9 cellular contexts compared by ENCODE assay signal in genomic region chr2:39107156-39107555, GRCh38. TPM values are rescaled to one million over a fixed set of nuclear protein-coding genes. Genes with fewer than 3 reads are reported as not detected.
DNase-seq lines count a peak whose midpoint lies in the region; ATAC-seq and TF ChIP-seq lines count a peak whose summit lies in the region.
"Had no signal": no experiment of that assay in that cellular context is flagged by ENCODE, and none has a peak within 500 bp of the region (broad histone marks: within the 10 kb centered on the region; RNA-seq: fewer than 3 reads in every experiment).

No MANE protein-coding gene starts in this region.

- H3K9me3 ChIP-seq in CD4-positive, alpha-beta T cell (ENCODE audit: control insufficient read depth, low read length): no peaks in the 10 kb centered on the region
- H3K9me3 ChIP-seq in HAP-1 (peaks cover 3% of the 10 kb centered on the region; the same call in 1 of the 2 replicates), upper lobe of right lung (no peaks in the 10 kb centered on the region)
- H3K9me3 ChIP-seq: SJSA1 had no signal

- no peak overlapping the region for H3K27ac ChIP-seq in CD4-positive, alpha-beta T cell (ENCODE audit: low read depth, low read length)
- H3K27ac ChIP-seq in upper lobe of right lung: no peak overlapping the region
- H3K27ac ChIP-seq: SJSA1 had no signal

- H3K27me3 Mint-ChIP-seq in CD4-positive, alpha-beta T cell: no peaks in the 10 kb centered on the region
- H3K27me3 Mint-ChIP-seq in activated B cell treated with CpG ODN at 0.5 μM for 24 hours (no peaks in the 10 kb centered on the region), mesothelial cell of epicardium (ENCODE audit: low read depth) (no peaks in the 10 kb centered on the region)

- no peak overlapping the region for H3K4me3 Mint-ChIP-seq in CD4-positive, alpha-beta T cell
- no peak overlapping the region for H3K4me3 Mint-ChIP-seq in activated B cell treated with CpG ODN at 0.5 μM for 24 hours
- H3K4me3 Mint-ChIP-seq in mesothelial cell of epicardium: no peak overlapping the region

- DNase-seq in CD4-positive, alpha-beta T cell: no peak
- DNase-seq in HAP-1 (ENCODE audit: low spot score in 2 of 2): peak; percentile 42 to 52
- DNase-seq in activated B cell treated with CpG ODN at 0.5 μM for 24 hours: no peak
- DNase-seq in mesothelial cell of epicardium (ENCODE audit: low spot score in 2 of 2, unreplicated experiment in 2 of 2): no peak
- DNase-seq in KG1 (lab: John Stamatoyannopoulos, UW): no peak
- DNase-seq in activated CD4-positive, CD25-positive, alpha-beta regulatory T cell (lab: John Stamatoyannopoulos, UW): no peak
- no peak for DNase-seq in upper lobe of right lung

- H3K27me3 ChIP-seq in CD4-positive, alpha-beta T cell (ENCODE audit: control insufficient read depth, insufficient read depth, low read length): no peaks in the 10 kb centered on the region
- H3K27me3 ChIP-seq in HAP-1 (ENCODE audit: low read depth) (no peaks in the 10 kb centered on the region), upper lobe of right lung (no peaks in the 10 kb centered on the region)
- H3K27me3 ChIP-seq: SJSA1 had no signal

- no peak for ATAC-seq in CD4-positive, alpha-beta T cell (ENCODE audit: poor library complexity)
- ATAC-seq in activated B cell treated with CpG ODN at 0.5 μM for 24 hours (ENCODE audit: low read depth) (no peak), upper lobe of right lung (no peak), GM21737 (IDR thresholded peaks at IDR 0.05; ENCODE audit: unreplicated experiment) (no peak)

- no peaks in the 10 kb centered on the region for H3K9me3 Mint-ChIP-seq in CD4-positive, alpha-beta T cell
- no peaks in the 10 kb centered on the region for H3K9me3 Mint-ChIP-seq in activated B cell treated with CpG ODN at 0.5 μM for 24 hours
- peaks cover 6% of the 10 kb centered on the region for H3K9me3 Mint-ChIP-seq in mesothelial cell of epicardium

- intact Hi-C loops in CD4-positive, alpha-beta T cell (cut with DNase I, micrococcal nuclease): no loop called here
- intact Hi-C loops in activated B cell treated with CpG ODN at 0.5 μM for 24 hours (cut with micrococcal nuclease): no loop called here
- intact Hi-C loops in upper lobe of right lung (cut with DNase I): no loop called here

- H3K36me3 ChIP-seq in HAP-1 (replicated peaks): no peaks in the 10 kb centered on the region
- H3K36me3 ChIP-seq in upper lobe of right lung: peaks cover 2% of the 10 kb centered on the region
- H3K36me3 ChIP-seq: SJSA1 had no signal

- peaks cover 10% of the 10 kb centered on the region for H3K4me1 ChIP-seq in HAP-1
- peaks cover 7% of the 10 kb centered on the region for H3K4me1 ChIP-seq in upper lobe of right lung
- H3K4me1 ChIP-seq: SJSA1 had no signal

- POLR2A ChIA-PET in CD4-positive, alpha-beta T cell (lab: Charles Lee): interaction anchor here (1.0 to 1.5 kb wide), 3 partner anchors 14 to 121 kb away, joined by 3 to 5 read pairs (median 3); partner anchors contain the start of gene SOS1
- POLR2A ChIA-PET in activated B cell treated with CpG ODN at 0.5 μM for 24 hours (lab: Charles Lee): no interaction called here

- TF ChIP-seq CTCF in CD4-positive, alpha-beta T cell (IDR thresholded peaks at IDR 0.05): no peak
- no peak for TF ChIP-seq CTCF in activated B cell treated with CpG ODN at 0.5 μM for 24 hours (IDR thresholded peaks at IDR 0.05)
- TF ChIP-seq CTCF in mesothelial cell of epicardium (IDR thresholded peaks at IDR 0.05; ENCODE audit: unreplicated experiment): no peak
- TF ChIP-seq CTCF in upper lobe of right lung (IDR thresholded peaks at IDR 0.05): no peak

- peaks cover 26% of the 10 kb centered on the region for H3K36me3 Mint-ChIP-seq in CD4-positive, alpha-beta T cell (ENCODE audit: low read depth)
- peaks cover 21% of the 10 kb centered on the region for H3K36me3 Mint-ChIP-seq in activated B cell treated with CpG ODN at 0.5 μM for 24 hours (ENCODE audit: low read depth)
- peaks cover 13% of the 10 kb centered on the region for H3K36me3 Mint-ChIP-seq in mesothelial cell of epicardium

- peak overlapping the region; percentile 3 for H3K27ac Mint-ChIP-seq in CD4-positive, alpha-beta T cell
- peak overlapping the region; percentile 37 for H3K27ac Mint-ChIP-seq in activated B cell treated with CpG ODN at 0.5 μM for 24 hours
- H3K27ac Mint-ChIP-seq in mesothelial cell of epicardium: peak overlapping the region; percentile 16

- in situ Hi-C loops in HAP-1 (cut with MboI; ENCODE audit: low sequenced_read_pairs): no loop called here

- H3K4me3 ChIP-seq in HAP-1: no peak overlapping the region
- H3K4me3 ChIP-seq in upper lobe of right lung: no peak overlapping the region
- H3K4me3 ChIP-seq: SJSA1 had no signal

- CTCF ChIA-PET in CD4-positive, alpha-beta T cell (lab: Charles Lee): no interaction called here
- CTCF ChIA-PET in activated B cell treated with CpG ODN at 0.5 μM for 24 hours (lab: Charles Lee): no interaction called here

- peaks cover 72% of the 10 kb centered on the region for H3K4me1 Mint-ChIP-seq in CD4-positive, alpha-beta T cell (ENCODE audit: low read depth)
- H3K4me1 Mint-ChIP-seq in activated B cell treated with CpG ODN at 0.5 μM for 24 hours (peaks cover 63% of the 10 kb centered on the region), mesothelial cell of epicardium (peaks cover 20% of the 10 kb centered on the region)

RNA-seq across cellular contexts. Expression of gene SOS1, which starts 13.7 kb away (rescaled TPM):
- 10 to 100 TPM; 16.4 to 16.9 TPM for total RNA-seq in CD4-positive, alpha-beta T cell
- total RNA-seq in activated B cell treated with CpG ODN at 0.5 μM for 24 hours (39.2 and 51.9 TPM in 2 replicates), mesothelial cell of epicardium (47.6 to 54.5 TPM (median 53.0 TPM) in 3 replicates), upper lobe of right lung (37.0 TPM)

Comparison
In these comparisons a context has a peak if more than half of its experiments do, and no peak if none do; other contexts are left out.
1. DNase-seq: peak in HAP-1 (2 of 2); none in CD4-positive, alpha-beta T cell (0 of 10), activated B cell treated with CpG ODN at 0.5 μM for 24 hours (single experiment), mesothelial cell of epicardium (0 of 2), KG1 (single experiment), activated CD4-positive, CD25-positive, alpha-beta regulatory T cell (0 of 4) and upper lobe of right lung (single experiment).
2. Peak in every context shown above with its lines, with median percentiles within 50 percentile points of each other: H3K27ac Mint-ChIP-seq.